Comparison of ENCODE assay signal across 9 cellular contexts in the genomic region with DNA sequence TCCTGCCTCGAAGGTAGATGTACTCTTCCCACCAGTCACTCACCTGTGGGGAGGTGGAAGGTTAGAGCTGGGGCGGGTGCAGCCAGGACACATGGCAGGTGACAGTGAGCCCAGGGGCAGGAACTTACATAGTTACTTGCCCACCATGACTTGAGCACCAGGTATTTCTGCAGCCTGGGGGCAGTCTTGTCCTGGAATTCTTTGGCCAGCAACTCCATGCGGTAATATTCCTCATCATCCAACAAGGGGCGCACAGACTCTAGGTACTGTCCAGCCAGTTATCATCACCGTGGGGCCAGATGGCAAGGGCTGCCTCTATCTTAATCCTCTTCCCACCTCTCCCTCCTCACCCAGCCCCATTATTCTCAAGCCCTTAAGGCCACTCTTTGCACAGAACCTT. TPM values are rescaled to one million over a fixed set of nuclear protein-coding genes. Genes with fewer than 3 reads are reported as not detected.
DNase-seq lines count a peak whose midpoint lies in the region; ATAC-seq, FAIRE-seq and TF ChIP-seq lines count a peak whose summit lies in the region.
"Had no signal": no experiment of that assay in that cellular context is flagged by ENCODE, and none has a peak within 500 bp of the region (broad histone marks: within the 10 kb centered on the region; RNA-seq: fewer than 3 reads in every experiment).

No MANE protein-coding gene starts in this region.

- H3K4me2 ChIP-seq in K562 (ENCODE audit: insufficient read depth, low read length) (no peak overlapping the region), mesenchymal stem cell (ENCODE audit: low read length, poor library complexity, severe bottlenecking) (no peak overlapping the region)

- no peak overlapping the region for H4K91ac ChIP-seq in mesenchymal stem cell (ENCODE audit: low read length)

- H3K4ac ChIP-seq in mesenchymal stem cell (ENCODE audit: low read depth in 1 of 2, low read length in 2 of 2) = no peak overlapping the region

- H3K27me3 ChIP-seq in K562 (ENCODE audit: control insufficient read depth in 2 of 2, insufficient read depth in 2 of 2, low read length in 2 of 2) (no peaks in the 10 kb centered on the region), mesenchymal stem cell (ENCODE audit: control insufficient read depth in 1 of 2, insufficient read depth in 1 of 2, low read length in 2 of 2) (peaks cover 0 to 14% of the 10 kb centered on the region in 2 experiments)
- no peaks in the 10 kb centered on the region for H3K27me3 ChIP-seq in CD8-positive, alpha-beta memory T cell (ENCODE audit: insufficient read depth, low read length, poor library complexity, severe bottlenecking)

- no peak overlapping the region for H2BK5ac ChIP-seq in mesenchymal stem cell (ENCODE audit: low read depth, low read length, poor library complexity, severe bottlenecking)

- no peaks in the 10 kb centered on the region for H4K20me1 ChIP-seq in K562 (replicated peaks; ENCODE audit: control insufficient read depth, insufficient read depth, low read length)

- H3K4me1 Mint-ChIP-seq in CD8-positive, alpha-beta memory T cell = peaks cover 8 to 20% (median 13%) of the 10 kb centered on the region in 3 donors

- H3K79me2 ChIP-seq in K562 (ENCODE audit: control insufficient read depth, insufficient read depth, low read length) = no peaks in the 10 kb centered on the region

- CTCF ChIA-PET in K562 (lab: Yijun Ruan, JAX; ENCODE audit: low intra/inter-chr PET ratio) = interaction anchor here (0.7 to 3.2 kb wide), 8 partner anchors 44 to 124 kb away, joined by 3 to 51 read pairs (median 4); a partner anchor contains a TSS
- CTCF ChIA-PET in CD8-positive, alpha-beta memory T cell (lab: Charles Lee) = interaction anchor here (0.9 to 2.4 kb wide), 3 partner anchors 13 to 51 kb away, joined by 4 to 6 read pairs (median 5); a partner anchor contains a TSS

- peak; percentile 93 for ATAC-seq in K562
- no peak for ATAC-seq in HG03520 (IDR thresholded peaks at IDR 0.05; ENCODE audit: unreplicated experiment)
- ATAC-seq in HG03135 (IDR thresholded peaks at IDR 0.05; ENCODE audit: unreplicated experiment) = no peak

- no peak overlapping the region for H3K18ac ChIP-seq in mesenchymal stem cell (ENCODE audit: low read depth in 1 of 2, low read length in 2 of 2)

- TF ChIP-seq CTCF in NB4 (IDR thresholded peaks at IDR 0.05; ENCODE audit: low read depth, low read length) (no peak), K562 (IDR thresholded peaks at IDR 0.05 in 2 of 3, conservative IDR thresholded peaks at IDR 0.05 in 1 of 3; ENCODE audit: insufficient read depth in 2 of 3, low read depth in 1 of 3, low read length in 3 of 3) (peak; percentile 86 to 99 (median 99))

- BruUV-seq in K562 (replicated peaks; lab: Mats Ljungman, UMichigan) = no TSS peak

- H3K9me3 ChIP-seq in K562 (replicated peaks; ENCODE audit: control insufficient read depth, insufficient read depth, low read depth, low read length) (no peaks in the 10 kb centered on the region), mesenchymal stem cell (ENCODE audit: control insufficient read depth, low read length) (no peaks in the 10 kb centered on the region)
- no peaks in the 10 kb centered on the region for H3K9me3 ChIP-seq in CD8-positive, alpha-beta memory T cell (ENCODE audit: low read length)

- H3K4me3 Mint-ChIP-seq in CD8-positive, alpha-beta memory T cell = peak overlapping the region in 1 of 7 donors; percentile 42

- H3K9me1 ChIP-seq in K562 (ENCODE audit: control insufficient read depth, insufficient read depth, low read length) = no peaks in the 10 kb centered on the region

- H3K36me3 ChIP-seq in K562 (ENCODE audit: control insufficient read depth, insufficient read depth, low read length) (no peaks in the 10 kb centered on the region; the same call in 2 of the 3 replicates), mesenchymal stem cell (ENCODE audit: control insufficient read depth in 1 of 2, insufficient read depth in 2 of 2, low read depth in 1 of 2, low read length in 2 of 2) (peaks cover 10 to 87% of the 10 kb centered on the region in 2 experiments)
- peaks cover 5% of the 10 kb centered on the region for H3K36me3 ChIP-seq in CD8-positive, alpha-beta memory T cell (ENCODE audit: insufficient read depth, low read length)

- H4K8ac ChIP-seq in mesenchymal stem cell (ENCODE audit: low read length) = no peak overlapping the region

- H3K23ac ChIP-seq in mesenchymal stem cell (ENCODE audit: low read length in 2 of 2) = no peak overlapping the region

- no peaks in the 10 kb centered on the region for H3K27me3 Mint-ChIP-seq in CD8-positive, alpha-beta memory T cell

- H2AFZ ChIP-seq in K562 (ENCODE audit: low read depth, low read length) (no peak overlapping the region), mesenchymal stem cell (ENCODE audit: low read depth, low read length) (no peak overlapping the region)

- intact Hi-C loops in K562 (cut with micrococcal nuclease) = loop anchor here (1.0 kb wide), 2 partner anchors 44 to 115 kb away; no protein-coding TSS in a partner anchor

- H2AK5ac ChIP-seq in mesenchymal stem cell (ENCODE audit: low read length, severe bottlenecking) = no peak overlapping the region

- TF ChIP-seq POLR2A in NB4 (IDR thresholded peaks at IDR 0.05; ENCODE audit: extremely low read depth, insufficient read length) (no peak), K562 (conservative IDR thresholded peaks at IDR 0.05) (no peak)

- H2BK15ac ChIP-seq in mesenchymal stem cell (ENCODE audit: low read depth, poor library complexity, severe bottlenecking) = no peak overlapping the region

- peaks cover 0 to 46% (median 2%) of the 10 kb centered on the region in 3 donors for H3K36me3 Mint-ChIP-seq in CD8-positive, alpha-beta memory T cell

- peak overlapping the region in 1 of 8 donors; percentile 64 for H3K27ac Mint-ChIP-seq in CD8-positive, alpha-beta memory T cell

- no peak for TF ChIP-seq EP300 in K562 (IDR thresholded peaks at IDR 0.05; ENCODE audit: low read length)

- peak; percentile 86 to 95 for TF ChIP-seq RAD21 in K562 (CRISPR knock-in tag; conservative IDR thresholded peaks at IDR 0.05 in 1 of 2, IDR thresholded peaks at IDR 0.05 in 1 of 2)

- H3K14ac ChIP-seq in mesenchymal stem cell (ENCODE audit: low read length in 2 of 2) = no peak overlapping the region

- peaks cover 10% of the 10 kb centered on the region for H3K79me1 ChIP-seq in mesenchymal stem cell (replicated peaks; ENCODE audit: low read length, poor library complexity, severe bottlenecking)

- H3K4me1 ChIP-seq in K562 (replicated peaks in 1 of 2; ENCODE audit: control insufficient read depth in 2 of 2, insufficient read depth in 2 of 2, low read length in 2 of 2) = peaks cover 0 to 10% of the 10 kb centered on the region in 2 experiments; a peak in 2 of 5 replicates
- peaks cover 10% of the 10 kb centered on the region for H3K4me1 ChIP-seq in mesenchymal stem cell (ENCODE audit: control insufficient read depth, insufficient read depth, low read depth, low read length)
- H3K4me1 ChIP-seq in CD8-positive, alpha-beta memory T cell (ENCODE audit: insufficient read depth, low read length) = peaks cover 2% of the 10 kb centered on the region

- H3K27ac ChIP-seq in K562 (ENCODE audit: extremely low read depth, low read depth, low read length) (no peak overlapping the region), mesenchymal stem cell (ENCODE audit: low read length, poor library complexity, severe bottlenecking) (no peak overlapping the region)
- no peak overlapping the region for H3K27ac ChIP-seq in CD8-positive, alpha-beta memory T cell (ENCODE audit: low read depth, low read length)

- no peak overlapping the region for H2BK12ac ChIP-seq in mesenchymal stem cell (ENCODE audit: low read length in 2 of 2)

- FAIRE-seq in K562 (lab: Jason Lieb, UNC) = peak; percentile 73
- FAIRE-seq: frontal cortex had no signal

- H3K4me3 ChIP-seq in NB4 (ENCODE audit: low read depth, low read length) (no peak overlapping the region), K562 (no peak overlapping the region), mesenchymal stem cell (ENCODE audit: insufficient read depth in 1 of 2, low read depth in 1 of 2, low read length in 2 of 2) (no peak overlapping the region)
- no peak overlapping the region for H3K4me3 ChIP-seq in CD8-positive, alpha-beta memory T cell (ENCODE audit: low read length)

- WGBS in K562 (ENCODE audit: insufficient coverage, low coverage, missing lambda C conversion rate) = 9% methylated on average over 4 of the region's 5 CpGs
- 72% methylated on average over 5 of the region's 5 CpGs for WGBS in mesenchymal stem cell

- in situ Hi-C loops in K562 (cut with MboI) = loop anchor here (5.0 kb wide), 1 partner anchor 36 kb away; no protein-coding TSS in a partner anchor

- no peaks in the 10 kb centered on the region for H3K9me3 Mint-ChIP-seq in CD8-positive, alpha-beta memory T cell

- H2BK120ac ChIP-seq in mesenchymal stem cell (ENCODE audit: low read depth, low read length) = no peak overlapping the region

- DNase-seq in DMS53 treated with DMSO at 0.1 percent for 48 hours (lab: John Stamatoyannopoulos, UW; ENCODE audit: unreplicated experiment) (peak; percentile 2), NB4 (ENCODE audit: low read depth) (peak; percentile 53), K562 (ENCODE audit: extremely low read depth in 1 of 4, low spot score in 3 of 4) (peak; percentile 34 to 79 (median 52)), mesenchymal stem cell (peak; percentile 32)
- no peak for DNase-seq in CD8-positive, alpha-beta memory T cell
- DNase-seq in activated CD4-positive, alpha-beta T cell treated with anti-CD3 and anti-CD28 coated beads for 4 hours = no peak

- H3K9ac ChIP-seq in K562 (ENCODE audit: insufficient read depth in 1 of 2, low read depth in 2 of 2, low read length in 2 of 2) = no peak overlapping the region
- H3K9ac ChIP-seq in mesenchymal stem cell (ENCODE audit: low read length) = no peak overlapping the region

- POLR2A ChIA-PET in K562 (lab: Yijun Ruan, JAX) = interaction anchor here (1.1 kb wide), 1 partner anchor 45 kb away, joined by 4 read pairs; no protein-coding TSS in a partner anchor
- POLR2A ChIA-PET in CD8-positive, alpha-beta memory T cell (lab: Charles Lee) = no interaction called here

RNA-seq across cellular contexts. Expression of a gene that starts 2.2 kb away (rescaled TPM):
- 40.5 and 66.3 TPM in 2 replicates for total RNA-seq in K562 (2011; cell fraction: chromatin; rRNA removed; ENCODE audit: low replicate concordance)
- total RNA-seq in K562 (2011; cell fraction: nucleolus; rRNA removed) = 34.2 and 39.4 TPM in 2 replicates
- total RNA-seq in K562 (2011; cell fraction: nucleoplasm; rRNA removed) = 24.4 and 31.9 TPM in 2 replicates
- total RNA-seq in K562 (2014; rRNA removed) (1.6 and 1.9 TPM in 2 replicates), K562 (2014; rRNA removed; fragmentation: Illumina TruSeq; extraction: Trizol) (0.61 and 1.8 TPM in 2 replicates), K562 (2015; rRNA removed; fragmentation: Illumina TruSeq; extraction: Trizol) (2.3 and 3.0 TPM in 2 replicates), K562 (2021) (3.8 and 4.0 TPM in 2 replicates)
- polyA plus RNA-seq in K562 (2011; rRNA removed) (3.7 and 7.3 TPM in 2 replicates), K562 (2014; fragmentation: Illumina TruSeq; extraction: Trizol) (2.0 and 2.6 TPM in 2 replicates), K562 (2014; fragmentation: Nextera tagmentation; extraction: Ambion mirVana) (under 1 TPM; 0.35 to 0.59 TPM), K562 (2014; rRNA removed) (6.1 and 6.2 TPM in 2 replicates)
- polyA plus RNA-seq in K562 (2011; cell fraction: cytosol; rRNA removed) = 2.9 and 4.0 TPM in 2 replicates
- 59.6 and 64.2 TPM in 2 replicates for polyA plus RNA-seq in K562 (2011; cell fraction: nucleus; rRNA removed)
- polyA plus RNA-seq in K562 (2012) = 5.5 and 18.0 TPM in 2 replicates
- polyA minus RNA-seq in K562 (2011; rRNA and poly(A)+ RNA removed) = 1.4 and 2.8 TPM in 2 replicates
- polyA minus RNA-seq in K562 (2011; cell fraction: cytosol; rRNA and poly(A)+ RNA removed) = 0.76 TPM in 1 of 2 replicates, not detected in the other
- polyA minus RNA-seq in K562 (2011; cell fraction: nucleus; rRNA and poly(A)+ RNA removed) = 7.1 and 10.0 TPM in 2 replicates
- polyA plus RNA-seq in mesenchymal stem cell (2013, experiment 1 of 2) = 8.8 TPM
- polyA plus RNA-seq in mesenchymal stem cell (2013, experiment 2 of 2) = 8.1 TPM
- 10 to 100 TPM; 43.6 to 45.0 TPM for total RNA-seq in CD8-positive, alpha-beta memory T cell
- polyA plus RNA-seq in CD8-positive, alpha-beta memory T cell = 0.40 TPM

RNA-seq across cellular contexts. Expression of a gene that starts 6.6 kb away (rescaled TPM):
- 48.4 and 97.8 TPM in 2 replicates for total RNA-seq in K562 (2011; cell fraction: chromatin; rRNA removed; ENCODE audit: low replicate concordance)
- total RNA-seq in K562 (2011; cell fraction: nucleolus; rRNA removed) = 53.4 and 65.4 TPM in 2 replicates
- 51.6 and 55.9 TPM in 2 replicates for total RNA-seq in K562 (2011; cell fraction: nucleoplasm; rRNA removed)
- total RNA-seq in K562 (2014; rRNA removed) (11.0 and 14.5 TPM in 2 replicates), K562 (2014; rRNA removed; fragmentation: Illumina TruSeq; extraction: Trizol) (7.7 and 10.3 TPM in 2 replicates), K562 (2015; rRNA removed; fragmentation: Illumina TruSeq; extraction: Trizol) (8.9 and 9.8 TPM in 2 replicates), K562 (2021) (15.2 and 15.9 TPM in 2 replicates)
- polyA plus RNA-seq in K562 (2011; rRNA removed) (16.3 and 24.8 TPM in 2 replicates), K562 (2014; fragmentation: Illumina TruSeq; extraction: Trizol) (14.4 and 16.2 TPM in 2 replicates), K562 (2014; fragmentation: Nextera tagmentation; extraction: Ambion mirVana) (1 to 10 TPM; 2.7 to 5.3 TPM), K562 (2014; rRNA removed) (19.0 and 31.0 TPM in 2 replicates)
- 9.9 and 12.5 TPM in 2 replicates for polyA plus RNA-seq in K562 (2011; cell fraction: cytosol; rRNA removed)
- 89.3 and 120 TPM in 2 replicates for polyA plus RNA-seq in K562 (2011; cell fraction: nucleus; rRNA removed)
- 10.9 and 32.8 TPM in 2 replicates for polyA plus RNA-seq in K562 (2012)
- 3.2 and 3.7 TPM in 2 replicates for polyA minus RNA-seq in K562 (2011; rRNA and poly(A)+ RNA removed)
- 1.8 and 4.8 TPM in 2 replicates for polyA minus RNA-seq in K562 (2011; cell fraction: cytosol; rRNA and poly(A)+ RNA removed)
- polyA minus RNA-seq in K562 (2011; cell fraction: nucleus; rRNA and poly(A)+ RNA removed) = 11.0 and 14.1 TPM in 2 replicates
- polyA plus RNA-seq in mesenchymal stem cell (2013, experiment 1 of 2) = 47.1 TPM
- 42.3 TPM for polyA plus RNA-seq in mesenchymal stem cell (2013, experiment 2 of 2)
- 10 to 100 TPM; 72.1 to 76.1 TPM for total RNA-seq in CD8-positive, alpha-beta memory T cell
- polyA plus RNA-seq in CD8-positive, alpha-beta memory T cell = 33.3 TPM

RNA-seq across cellular contexts. Expression of a gene that starts 13.4 kb away (rescaled TPM):
- not detected in 2 replicates for total RNA-seq in K562 (2011; cell fraction: chromatin; rRNA removed; ENCODE audit: low replicate concordance)
- total RNA-seq in K562 (2011; cell fraction: nucleolus; rRNA removed) = not detected in 2 replicates
- not detected in 2 replicates for total RNA-seq in K562 (2011; cell fraction: nucleoplasm; rRNA removed)
- total RNA-seq in K562 (2014; rRNA removed) (not detected in 2 replicates), K562 (2014; rRNA removed; fragmentation: Illumina TruSeq; extraction: Trizol) (not detected in 2 replicates), K562 (2015; rRNA removed; fragmentation: Illumina TruSeq; extraction: Trizol) (not detected in 2 replicates), K562 (2021) (not detected in 2 replicates)
- polyA plus RNA-seq in K562 (2011; rRNA removed) (not detected in 2 replicates), K562 (2014; fragmentation: Illumina TruSeq; extraction: Trizol) (not detected in 2 replicates), K562 (2014; fragmentation: Nextera tagmentation; extraction: Ambion mirVana) (under 1 TPM in 1 of 2 experiments, not detected in 1; 0.56 TPM), K562 (2014; rRNA removed) (not detected in 2 replicates)
- polyA plus RNA-seq in K562 (2011; cell fraction: cytosol; rRNA removed) = 1.8 TPM in 1 of 2 replicates, not detected in the other
- 0.38 TPM in 1 of 2 replicates, not detected in the other for polyA plus RNA-seq in K562 (2011; cell fraction: nucleus; rRNA removed)
- 0.23 and 1.1 TPM in 2 replicates for polyA plus RNA-seq in K562 (2012)
- not detected in 2 replicates for polyA minus RNA-seq in K562 (2011; rRNA and poly(A)+ RNA removed)
- not detected in 2 replicates for polyA minus RNA-seq in K562 (2011; cell fraction: cytosol; rRNA and poly(A)+ RNA removed)
- polyA minus RNA-seq in K562 (2011; cell fraction: nucleus; rRNA and poly(A)+ RNA removed) = not detected in 2 replicates
- 0.37 TPM for polyA plus RNA-seq in mesenchymal stem cell (2013, experiment 1 of 2)
- 0.37 TPM for polyA plus RNA-seq in mesenchymal stem cell (2013, experiment 2 of 2)
- not detected for total RNA-seq in CD8-positive, alpha-beta memory T cell
- not detected for polyA plus RNA-seq in CD8-positive, alpha-beta memory T cell
- total RNA-seq: frontal cortex had no signal

RNA-seq across cellular contexts. Expression of a gene that starts 24.5 kb away (rescaled TPM):
- 0.12 TPM in 1 of 2 replicates, not detected in the other for total RNA-seq in K562 (2011; cell fraction: chromatin; rRNA removed; ENCODE audit: low replicate concordance)
- 0.13 and 0.17 TPM in 2 replicates for total RNA-seq in K562 (2011; cell fraction: nucleolus; rRNA removed)
- total RNA-seq in K562 (2011; cell fraction: nucleoplasm; rRNA removed) = 0.07 and 0.23 TPM in 2 replicates
- 0.18 and 0.45 TPM in 2 replicates for total RNA-seq in K562 (2014; rRNA removed)
- total RNA-seq in K562 (2014; rRNA removed; fragmentation: Illumina TruSeq; extraction: Trizol) = 0.04 TPM in 1 of 2 replicates, not detected in the other
- 0.04 and 0.07 TPM in 2 replicates for total RNA-seq in K562 (2015; rRNA removed; fragmentation: Illumina TruSeq; extraction: Trizol)
- 0.29 and 0.47 TPM in 2 replicates for total RNA-seq in K562 (2021)
- 0.01 and 0.07 TPM in 2 replicates for polyA plus RNA-seq in K562 (2011; rRNA removed)
- polyA plus RNA-seq in K562 (2011; cell fraction: cytosol; rRNA removed) = 0.07 and 0.18 TPM in 2 replicates
- 0.13 and 0.14 TPM in 2 replicates for polyA plus RNA-seq in K562 (2011; cell fraction: nucleus; rRNA removed)
- polyA plus RNA-seq in K562 (2012) = 0.17 and 0.36 TPM in 2 replicates
- 0.03 and 0.17 TPM in 2 replicates for polyA plus RNA-seq in K562 (2014; fragmentation: Illumina TruSeq; extraction: Trizol)
- polyA plus RNA-seq in K562 (2014; fragmentation: Nextera tagmentation; extraction: Ambion mirVana) = not detected
- polyA plus RNA-seq in K562 (2014; rRNA removed) = 0.12 and 0.18 TPM in 2 replicates
- not detected in 2 replicates for polyA minus RNA-seq in K562 (2011; rRNA and poly(A)+ RNA removed)
- polyA minus RNA-seq in K562 (2011; cell fraction: cytosol; rRNA and poly(A)+ RNA removed) = 0.36 TPM in 1 of 2 replicates, not detected in the other
- polyA minus RNA-seq in K562 (2011; cell fraction: nucleus; rRNA and poly(A)+ RNA removed) = under 0.01 TPM in 1 of 2 replicates, not detected in the other
- 0.87 TPM for polyA plus RNA-seq in mesenchymal stem cell (2013, experiment 1 of 2)
- 0.78 TPM for polyA plus RNA-seq in mesenchymal stem cell (2013, experiment 2 of 2)
- under 1 TPM; 0.20 to 0.28 TPM for total RNA-seq in CD8-positive, alpha-beta memory T cell
- polyA plus RNA-seq in CD8-positive, alpha-beta memory T cell = not detected

RNA-seq across cellular contexts. Expression of a gene that starts 30.4 kb away (rescaled TPM):
- total RNA-seq in K562 (2011; cell fraction: chromatin; rRNA removed; ENCODE audit: low replicate concordance) = 0.14 and 0.28 TPM in 2 replicates
- total RNA-seq in K562 (2011; cell fraction: nucleolus; rRNA removed) = 0.17 and 0.39 TPM in 2 replicates
- 0.22 and 0.31 TPM in 2 replicates for total RNA-seq in K562 (2011; cell fraction: nucleoplasm; rRNA removed)
- 0.05 and 0.08 TPM in 2 replicates for total RNA-seq in K562 (2014; rRNA removed)
- not detected in 2 replicates for total RNA-seq in K562 (2014; rRNA removed; fragmentation: Illumina TruSeq; extraction: Trizol)
- 0.04 TPM in 2 replicates for total RNA-seq in K562 (2015; rRNA removed; fragmentation: Illumina TruSeq; extraction: Trizol)
- total RNA-seq in K562 (2021) = 0.22 TPM in 2 replicates
- polyA plus RNA-seq in K562 (2011; rRNA removed) = 0.09 TPM in 1 of 2 replicates, not detected in the other
- polyA plus RNA-seq in K562 (2011; cell fraction: cytosol; rRNA removed) = 0.03 and 0.06 TPM in 2 replicates
- 0.11 and 0.27 TPM in 2 replicates for polyA plus RNA-seq in K562 (2011; cell fraction: nucleus; rRNA removed)
- polyA plus RNA-seq in K562 (2012) = 0.52 and 46.0 TPM in 2 replicates
- polyA plus RNA-seq in K562 (2014; fragmentation: Illumina TruSeq; extraction: Trizol) = 0.04 and 0.22 TPM in 2 replicates
- not detected for polyA plus RNA-seq in K562 (2014; fragmentation: Nextera tagmentation; extraction: Ambion mirVana)
- polyA plus RNA-seq in K562 (2014; rRNA removed) = 0.07 and 0.15 TPM in 2 replicates
- polyA minus RNA-seq in K562 (2011; rRNA and poly(A)+ RNA removed) = 0.03 TPM in 1 of 2 replicates, not detected in the other
- polyA minus RNA-seq in K562 (2011; cell fraction: cytosol; rRNA and poly(A)+ RNA removed) = 0.36 TPM in 1 of 2 replicates, not detected in the other
- polyA minus RNA-seq in K562 (2011; cell fraction: nucleus; rRNA and poly(A)+ RNA removed) = 0.13 TPM in 1 of 2 replicates, not detected in the other
- 0.48 TPM for polyA plus RNA-seq in mesenchymal stem cell (2013, experiment 1 of 2)
- polyA plus RNA-seq in mesenchymal stem cell (2013, experiment 2 of 2) = 0.51 TPM
- total RNA-seq in CD8-positive, alpha-beta memory T cell = 1 to 10 TPM; 5.1 to 6.2 TPM
- 8.1 TPM for polyA plus RNA-seq in CD8-positive, alpha-beta memory T cell
- total RNA-seq: frontal cortex had no signal

Comparison
In these comparisons a context has a peak if more than half of its experiments do, and no peak if none do; other contexts are left out.
1. DNase-seq: peak in DMS53 treated with DMSO at 0.1 percent for 48 hours (single experiment), NB4 (single experiment), K562 (4 of 4) and mesenchymal stem cell (single experiment); none in CD8-positive, alpha-beta memory T cell (0 of 5) and activated CD4-positive, alpha-beta T cell treated with anti-CD3 and anti-CD28 coated beads for 4 hours (0 of 2).